Comparison of ENCODE assay signal across 1 cellular context in genomic region chr9:36590246-36590645, GRCh38.
TF ChIP-seq lines count a peak whose summit lies in the region.

No MANE protein-coding gene starts in this region.

TF ChIP-seq in endothelial cell of umbilical vein, 7 proteins besides CTCF, POLR2A, EP300 and RAD21 (continued from another document):
- TF ChIP-seq FOS (IDR thresholded peaks at IDR 0.05; ENCODE audit: borderline replicate concordance, insufficient read depth, low read length) (no peak), MYC (IDR thresholded peaks at IDR 0.05; ENCODE audit: low read depth, low read length) (no peak)
